ENCODE assay signal across 2 cellular contexts in the genomic region with DNA sequence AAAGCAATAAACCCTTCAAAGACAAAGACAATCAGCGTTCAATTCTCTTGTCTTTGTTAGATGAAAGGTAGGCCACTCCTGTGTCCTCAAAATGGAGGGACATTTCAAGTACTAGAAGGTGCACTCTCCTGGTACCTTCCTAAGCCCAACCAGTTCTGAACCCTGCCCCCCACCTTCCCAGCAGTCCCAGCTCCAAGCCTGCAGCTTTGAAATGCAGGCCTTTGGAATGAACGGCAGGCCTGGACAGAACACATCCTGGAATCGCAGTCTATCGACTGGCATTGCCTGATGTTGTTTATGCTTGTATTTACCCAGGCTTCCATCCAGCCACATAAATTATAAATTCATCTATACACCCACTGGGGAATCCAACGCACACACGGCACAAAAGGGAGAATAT.
TF ChIP-seq lines count a peak whose summit lies in the region.

No MANE protein-coding gene starts in this region.

TF ChIP-seq in HEK293, 187 proteins besides CTCF, POLR2A, EP300 and RAD21 (continued from another document):
- TF ChIP-seq, protein P1, sequence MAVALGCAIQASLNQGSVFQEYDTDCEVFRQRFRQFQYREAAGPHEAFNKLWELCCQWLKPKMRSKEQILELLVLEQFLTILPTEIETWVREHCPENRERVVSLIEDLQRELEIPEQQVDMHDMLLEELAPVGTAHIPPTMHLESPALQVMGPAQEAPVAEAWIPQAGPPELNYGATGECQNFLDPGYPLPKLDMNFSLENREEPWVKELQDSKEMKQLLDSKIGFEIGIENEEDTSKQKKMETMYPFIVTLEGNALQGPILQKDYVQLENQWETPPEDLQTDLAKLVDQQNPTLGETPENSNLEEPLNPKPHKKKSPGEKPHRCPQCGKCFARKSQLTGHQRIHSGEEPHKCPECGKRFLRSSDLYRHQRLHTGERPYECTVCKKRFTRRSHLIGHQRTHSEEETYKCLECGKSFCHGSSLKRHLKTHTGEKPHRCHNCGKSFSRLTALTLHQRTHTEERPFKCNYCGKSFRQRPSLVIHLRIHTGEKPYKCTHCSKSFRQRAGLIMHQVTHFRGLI (tag by site-specific recombination; IDR thresholded peaks at IDR 0.05) = 0 out of 2 replicates have a peak, but pooled peaks have one; percentile 46
- TF ChIP-seq ZBTB20 (tag by site-specific recombination; IDR thresholded peaks at IDR 0.05) (no peak), ZNF473 (tag by site-specific recombination; IDR thresholded peaks at IDR 0.05) (no peak), ZNF155 (tag by site-specific recombination; IDR thresholded peaks at IDR 0.05) (no peak), ZNF704 (tag by site-specific recombination; IDR thresholded peaks at IDR 0.05) (no peak)

TF ChIP-seq in SK-N-SH, 30 proteins besides CTCF, POLR2A, EP300 and RAD21 (continued from another document):
- TF ChIP-seq IRF3 (IDR thresholded peaks at IDR 0.05; ENCODE audit: low read depth, low read length) (no peak), YY1 (IDR thresholded peaks at IDR 0.05; ENCODE audit: low read depth) (no peak), SIN3A (IDR thresholded peaks at IDR 0.05; ENCODE audit: borderline replicate concordance, low read depth, low read length) (no peak), GATA2 (CRISPR knock-in tag; IDR thresholded peaks at IDR 0.05) (no peak), NRF1 (IDR thresholded peaks at IDR 0.05; ENCODE audit: low read depth, low read length) (no peak), JUND (IDR thresholded peaks at IDR 0.05) (no peak)
- TF ChIP-seq, protein P2, sequence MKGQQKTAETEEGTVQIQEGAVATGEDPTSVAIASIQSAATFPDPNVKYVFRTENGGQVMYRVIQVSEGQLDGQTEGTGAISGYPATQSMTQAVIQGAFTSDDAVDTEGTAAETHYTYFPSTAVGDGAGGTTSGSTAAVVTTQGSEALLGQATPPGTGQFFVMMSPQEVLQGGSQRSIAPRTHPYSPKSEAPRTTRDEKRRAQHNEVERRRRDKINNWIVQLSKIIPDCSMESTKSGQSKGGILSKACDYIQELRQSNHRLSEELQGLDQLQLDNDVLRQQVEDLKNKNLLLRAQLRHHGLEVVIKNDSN (IDR thresholded peaks at IDR 0.05; ENCODE audit: borderline replicate concordance, low read depth) = no peak
